In genomic region chr20:9256359-9256758, GRCh38 we compare ENCODE assay signal across 19 cellular contexts.
"Had no signal": no experiment of that assay in that cellular context is flagged by ENCODE, and none has a peak within 500 bp of the region (broad histone marks: within the 10 kb centered on the region; RNA-seq: fewer than 3 reads in every experiment).

No MANE protein-coding gene starts in this region.

- ATAC-seq: effector memory CD8-positive, alpha-beta T cell; gastroesophageal sphincter; left lung; mucosa of descending colon; natural killer cell treated with Interleukin-12 subunit alpha and Interleukin-12 subunit beta and Interleukin-15 and Interleukin-18, amount 100 ng/mL, for 72 hours had no signal

- DNase-seq: activated CD4-positive, alpha-beta T cell treated with anti-CD3 and anti-CD28 coated beads for 4 hours; activated CD4-positive, alpha-beta T cell treated with anti-CD3 and anti-CD28 coated beads, Interleukin-2, amount 50 U/mL, for 4 hours; activated CD8-positive, alpha-beta memory T cell treated with anti-CD3 and anti-CD28 coated beads for 24 hours; activated effector memory CD4-positive, alpha-beta T cell treated with Interleukin-2 at 50 U/mL for 16 hours; activated naive CD4-positive, alpha-beta T cell treated with anti-CD3 and anti-CD28 coated beads, Interleukin-2, amount 10 ng/mL, durations not matched to agents 7 days and 5 days; activated naive CD8-positive, alpha-beta T cell treated with anti-CD3 and anti-CD28 coated beads, Interleukin-2, amount 10 ng/mL, durations not matched to agents 7 days and 5 days; cortex of kidney; effector memory CD8-positive, alpha-beta T cell; erythroblast; head of caudate nucleus; left lung; mesendoderm; mucosa of descending colon; stimulated activated CD4-positive, alpha-beta T cell treated with anti-CD3 and anti-CD28 coated beads, Interleukin-15, amount 100 ng/mL, for 24 hours; stimulated activated CD4-positive, alpha-beta T cell treated with anti-CD3 and anti-CD28 coated beads, Interleukin-2, amount 100 ng/mL, for 24 hours; stimulated activated naive CD4-positive, alpha-beta T cell; T-helper 9 cell had no signal
